ENCODE assay signal across 8 cellular contexts in genomic region chr19:5789886-5790572, GRCh38. TPM values are rescaled to one million over a fixed set of nuclear protein-coding genes. Genes with fewer than 3 reads are reported as not detected.
A peak's percentile ranks its signal among the peaks of the same experiment; 100 is the strongest.
DNase-seq lines count a peak whose midpoint lies in the region; ATAC-seq and TF ChIP-seq lines count a peak whose summit lies in the region.

No MANE protein-coding gene starts in this region.

- no peaks in the 10 kb centered on the region for H3K9me2 ChIP-seq in PC-3 (replicated peaks; ENCODE audit: low read length)

- H3K4me3 Mint-ChIP-seq in CD4-positive, alpha-beta T cell: peak overlapping the region; percentile 96

- H3K27ac ChIP-seq in CD4-positive, alpha-beta T cell (ENCODE audit: low read depth, low read length): no peak overlapping the region
- H3K27ac ChIP-seq in PC-3 (ENCODE audit: low read length): no peak overlapping the region
- H3K27ac ChIP-seq in neutrophil: peak overlapping the region; percentile 92

- POLR2A ChIA-PET in CD4-positive, alpha-beta T cell (lab: Charles Lee): interaction anchor here (1.0 to 3.6 kb wide), 7 partner anchors 14 to 1543 kb away, joined by 4 to 23 read pairs (median 15); partner anchors contain the start of genes CATSPERD, LONP1, NDUFA11 and SAFB
- POLR2A ChIA-PET in PC-3 (lab: Charles Lee; ENCODE audit: unreplicated experiment): interaction anchor here (0.6 kb wide), 2 partner anchors 114 to 165 kb away, joined by 5 to 14 read pairs; partner anchors contain the start of gene NDUFA11

- TF ChIP-seq CTCF in CD4-positive, alpha-beta T cell (IDR thresholded peaks at IDR 0.05): no peak
- TF ChIP-seq CTCF in PC-3 (conservative IDR thresholded peaks at IDR 0.05; ENCODE audit: low read depth, low read length) (no peak), epithelial cell of esophagus (IDR thresholded peaks at IDR 0.05; ENCODE audit: insufficient read depth, low read depth, low read length, missing control alignments) (no peak), neutrophil (IDR thresholded peaks at IDR 0.05) (no peak)

- peaks cover 15% of the 10 kb centered on the region for H3K4me1 Mint-ChIP-seq in CD4-positive, alpha-beta T cell (ENCODE audit: low read depth)

- no peaks in the 10 kb centered on the region for H3K9me3 ChIP-seq in CD4-positive, alpha-beta T cell (ENCODE audit: control insufficient read depth, low read length)
- H3K9me3 ChIP-seq in PC-3 (ENCODE audit: low read length): no peaks in the 10 kb centered on the region
- H3K9me3 ChIP-seq in neutrophil: no peaks in the 10 kb centered on the region

- no peaks in the 10 kb centered on the region for H3F3A ChIP-seq in PC-3 (ENCODE audit: low read length, unreplicated experiment)

- peak overlapping the region; percentile 86 for H3K4me2 ChIP-seq in PC-3 (ENCODE audit: low read length)

- H3K4me3 ChIP-seq in PC-3 (ENCODE audit: low read length) (peak overlapping the region; percentile 78), epithelial cell of esophagus (ENCODE audit: low read length) (peak overlapping the region; percentile 96), neutrophil (ENCODE audit: low read depth in 1 of 2, low read length in 1 of 2) (peak overlapping the region; percentile 97)

- H3K9ac ChIP-seq in PC-3 (ENCODE audit: low read length): peak overlapping the region; percentile 96

- no peaks in the 10 kb centered on the region for H3K27me3 Mint-ChIP-seq in CD4-positive, alpha-beta T cell

- H3K4me1 ChIP-seq in PC-3 (ENCODE audit: insufficient read depth, low read length) (peaks cover 8% of the 10 kb centered on the region), neutrophil (ENCODE audit: control insufficient read depth in 1 of 2, insufficient read depth in 1 of 2, low read depth in 1 of 2, low read length in 1 of 2) (peaks cover 13 to 14% of the 10 kb centered on the region in 2 experiments)

- H3K36me3 ChIP-seq in PC-3 (ENCODE audit: low read depth, low read length): peaks cover 42% of the 10 kb centered on the region
- peaks cover 45% of the 10 kb centered on the region for H3K36me3 ChIP-seq in neutrophil

- 0 out of 2 replicates have a peak, but pooled peaks cover 4% of the 10 kb centered on the region for H4K20me1 ChIP-seq in PC-3 (ENCODE audit: low read length)

- H3K9me3 Mint-ChIP-seq in CD4-positive, alpha-beta T cell: no peaks in the 10 kb centered on the region

- H3K79me2 ChIP-seq in PC-3 (ENCODE audit: low read length): peaks cover 15% of the 10 kb centered on the region

- no TSS peak for BruUV-seq in PC-3 (replicated peaks; lab: Mats Ljungman, UMichigan)

- H2AFZ ChIP-seq in PC-3 (ENCODE audit: low read length): no peak overlapping the region

- no peak for ATAC-seq in CD4-positive, alpha-beta T cell (ENCODE audit: poor library complexity)
- no peak for ATAC-seq in PC-3
- ATAC-seq in HG03159 (IDR thresholded peaks at IDR 0.05; ENCODE audit: unreplicated experiment): no peak

- CTCF ChIA-PET in CD4-positive, alpha-beta T cell (lab: Charles Lee): interaction anchor here (6.2 kb wide), 1 partner anchor 14 kb away, joined by 37 read pairs; the partner anchor contains the start of gene NRTN
- CTCF ChIA-PET in PC-3 (lab: Charles Lee): no interaction called here

- H3K27ac Mint-ChIP-seq in CD4-positive, alpha-beta T cell: peak overlapping the region; percentile 97

- no peak for DNase-seq in CD4-positive, alpha-beta T cell
- no peak for DNase-seq in PC-3
- DNase-seq in epithelial cell of esophagus (ENCODE audit: low read depth): peak; percentile 90
- DNase-seq in NCI-H187 (lab: John Stamatoyannopoulos, UW): no peak
- no peak for DNase-seq in medulla oblongata (ENCODE audit: extremely low spot score)
- DNase-seq in hypothalamus (lab: John Stamatoyannopoulos, UW): no peak

- H3K27me3 ChIP-seq in CD4-positive, alpha-beta T cell (ENCODE audit: control insufficient read depth, insufficient read depth, low read length): no peaks in the 10 kb centered on the region
- H3K27me3 ChIP-seq in PC-3 (ENCODE audit: low read length): no peaks in the 10 kb centered on the region
- H3K27me3 ChIP-seq in neutrophil: no peaks in the 10 kb centered on the region

- intact Hi-C loops in CD4-positive, alpha-beta T cell (cut with DNase I, micrococcal nuclease): loop anchor here (1.0 to 5.0 kb wide), 7 partner anchors 37 to 168 kb away; partner anchors contain the start of genes CATSPERD (in 2 of the 2), LONP1 (in 2 of the 2), SAFB (in 2 of the 2) and SAFB2 (in 2 of the 2)
- intact Hi-C loops in PC-3 (cut with micrococcal nuclease): loop anchor here (10.0 kb wide), 1 partner anchor 105 kb away; the partner anchor contains the start of genes HSD11B1L and MICOS13

- peaks cover 45% of the 10 kb centered on the region for H3K36me3 Mint-ChIP-seq in CD4-positive, alpha-beta T cell (ENCODE audit: low read depth)

RNA-seq across cellular contexts. Expression of gene DUS3L, which starts 0.9 kb away (rescaled TPM):
- total RNA-seq in CD4-positive, alpha-beta T cell: 100 to 1,000 TPM; 150 to 170 TPM
- total RNA-seq in PC-3 (2014; rRNA removed): 118 and 148 TPM in 2 replicates

RNA-seq across cellular contexts. Expression of gene PRR22, which starts 5.5 kb away (rescaled TPM):
- total RNA-seq in CD4-positive, alpha-beta T cell: 1 to 10 TPM; 3.1 to 4.9 TPM
- total RNA-seq in PC-3 (2014; rRNA removed): 3.5 and 5.6 TPM in 2 replicates

RNA-seq across cellular contexts. Expression of gene NRTN, which starts 14.8 kb away (rescaled TPM):
- 1 to 10 TPM; 1.5 to 1.6 TPM for total RNA-seq in CD4-positive, alpha-beta T cell
- 3.9 and 8.8 TPM in 2 replicates for total RNA-seq in PC-3 (2014; rRNA removed)

RNA-seq across cellular contexts. Expression of gene FUT6, which starts 49.5 kb away (rescaled TPM):
- total RNA-seq in CD4-positive, alpha-beta T cell: under 1 TPM in 1 of 2 experiments, not detected in 1; 0.17 TPM
- total RNA-seq in PC-3 (2014; rRNA removed): 0.69 TPM in 1 of 2 replicates, not detected in the other
